Comparison of ENCODE assay signal across 21 cellular contexts in genomic region chr2:160630801-160631590, GRCh38.
A peak's percentile ranks its signal among the peaks of the same experiment; 100 is the strongest.
DNase-seq lines count a peak whose midpoint lies in the region; ATAC-seq and TF ChIP-seq lines count a peak whose summit lies in the region.
"Had no signal": no experiment of that assay in that cellular context is flagged by ENCODE, and none has a peak within 500 bp of the region (broad histone marks: within the 10 kb centered on the region; RNA-seq: fewer than 3 reads in every experiment).

No MANE protein-coding gene starts in this region.

- intact Hi-C loops in tibial artery (cut with DNase I; ENCODE audit: low total_unique reads): no loop called here
- intact Hi-C loops in breast epithelium (cut with DNase I; ENCODE audit: low total_unique reads): no loop called here

- TF ChIP-seq POLR2A in breast epithelium (IDR thresholded peaks at IDR 0.05): no peak

- TF ChIP-seq CTCF in GM23338 (conservative IDR thresholded peaks at IDR 0.05; ENCODE audit: low read depth in 2 of 2) (no peak), coronary artery (IDR thresholded peaks at IDR 0.05) (no peak), tibial artery (IDR thresholded peaks at IDR 0.05) (no peak), breast epithelium (IDR thresholded peaks at IDR 0.05) (no peak)

- H4K20me1 ChIP-seq in GM23338 (replicated peaks; ENCODE audit: insufficient read depth): no peaks in the 10 kb centered on the region

- H3K4me2 ChIP-seq in GM23338: no peak overlapping the region

- H3K9me3 ChIP-seq in tibial artery (no peaks in the 10 kb centered on the region), breast epithelium (no peaks in the 10 kb centered on the region)
- H3K9me3 ChIP-seq: right lobe of liver had no signal

- no peaks in the 10 kb centered on the region for H3K79me2 ChIP-seq in GM23338 (replicated peaks; ENCODE audit: insufficient read depth)

- H3K36me3 ChIP-seq in GM23338 (ENCODE audit: insufficient read depth) (no peaks in the 10 kb centered on the region), tibial artery (no peaks in the 10 kb centered on the region), breast epithelium (no peaks in the 10 kb centered on the region)
- H3K36me3 ChIP-seq: right lobe of liver had no signal

- H3K9me3 Mint-ChIP-seq in GM23338: no peaks in the 10 kb centered on the region; the same call in 2 of the 3 replicates
- H3K9me3 Mint-ChIP-seq: activated T-cell treated with anti-CD3 and anti-CD28 coated beads, Interleukin-2, amount 50 U/mL, for 4 hours; natural killer cell had no signal

- no peak overlapping the region for H3K27ac ChIP-seq in GM23338 (ENCODE audit: low read depth)
- no peak overlapping the region for H3K27ac ChIP-seq in coronary artery
- H3K27ac ChIP-seq in tibial artery: peak overlapping the region; percentile 32 to 37
- H3K27ac ChIP-seq in breast epithelium: no peak overlapping the region
- H3K27ac ChIP-seq: right lobe of liver had no signal

- H3K9me2 ChIP-seq in GM23338 (ENCODE audit: insufficient read depth): peaks cover 4% of the 10 kb centered on the region; the same call in 1 of the 2 replicates

- no peaks in the 10 kb centered on the region for H3F3A ChIP-seq in GM23338 (replicated peaks; ENCODE audit: low read depth)

- no peaks in the 10 kb centered on the region for H3K36me3 Mint-ChIP-seq in GM23338 (ENCODE audit: low read depth)
- H3K36me3 Mint-ChIP-seq: activated naive CD8-positive, alpha-beta T cell treated with anti-CD3 and anti-CD28 coated beads, Interleukin-2, amount 10 ng/mL, durations not matched to agents 7 days and 5 days; CD4-positive, CD25-positive, alpha-beta regulatory T cell; natural killer cell had no signal

- H3K27me3 ChIP-seq in GM23338 (ENCODE audit: insufficient read depth): no peaks in the 10 kb centered on the region
- no peaks in the 10 kb centered on the region for H3K27me3 ChIP-seq in tibial artery
- H3K27me3 ChIP-seq in breast epithelium: no peaks in the 10 kb centered on the region
- H3K27me3 ChIP-seq: right lobe of liver had no signal

- H3K4me1 Mint-ChIP-seq in GM23338: peaks cover 16% of the 10 kb centered on the region; the same call in 2 of the 3 replicates
- H3K4me1 Mint-ChIP-seq: activated naive CD8-positive, alpha-beta T cell treated with anti-CD3 and anti-CD28 coated beads, Interleukin-2, amount 10 ng/mL, durations not matched to agents 7 days and 5 days; CD4-positive, CD25-positive, alpha-beta regulatory T cell; natural killer cell had no signal

- no peak for ATAC-seq in GM23338
- ATAC-seq: activated T-cell treated with anti-CD3 and anti-CD28 coated beads, Interleukin-2, amount 50 U/mL, for 4 hours; GM12878; K562; left lobe of liver; natural killer cell; right lobe of liver had no signal

- H3K27me3 Mint-ChIP-seq in GM23338 (ENCODE audit: insufficient read depth, low read depth, poor library complexity): no peaks in the 10 kb centered on the region
- H3K27me3 Mint-ChIP-seq: activated naive CD8-positive, alpha-beta T cell treated with anti-CD3 and anti-CD28 coated beads, Interleukin-2, amount 10 ng/mL, durations not matched to agents 7 days and 5 days had no signal

- DNase-seq in GM23338 (ENCODE audit: low spot score) (no peak), coronary artery (ENCODE audit: low spot score) (no peak), medulla oblongata (ENCODE audit: extremely low spot score) (peak; percentile 31), tibial artery (no peak), dedifferentiated amniotic fluid mesenchymal stem cell (ENCODE audit: extremely low spot score) (no peak), breast epithelium (ENCODE audit: low spot score in 2 of 2) (no peak), dermis blood vessel endothelial cell (no peak)
- DNase-seq: activated CD4-positive, alpha-beta T cell treated with anti-CD3 and anti-CD28 coated beads, Interleukin-2, amount 50 U/mL, for 1 hour; activated naive CD8-positive, alpha-beta T cell treated with anti-CD3 and anti-CD28 coated beads, Interleukin-2, amount 10 ng/mL, durations not matched to agents 7 days and 5 days; activated T-cell treated with anti-CD3 and anti-CD28 coated beads, Interleukin-2, amount 50 U/mL, for 4 hours; CD4-positive, CD25-positive, alpha-beta regulatory T cell; cerebellar nuclear complex; hippocampal formation; natural killer cell; NCI-H1417; NCI-H446; right lobe of liver; stimulated activated CD4-positive, alpha-beta T cell treated with anti-CD3 and anti-CD28 coated beads, Interleukin-4, amount 100 ng/mL, for 1 hour had no signal

- peak overlapping the region; percentile 98 for H2AFZ ChIP-seq in GM23338

- H3K4me3 ChIP-seq in GM23338 (no peak overlapping the region), coronary artery (peak overlapping the region; percentile 13), tibial artery (no peak overlapping the region), breast epithelium (no peak overlapping the region)
- H3K4me3 ChIP-seq: GM12878, K562, right lobe of liver had no signal

- no peak overlapping the region for H3K27ac Mint-ChIP-seq in GM23338
- H3K27ac Mint-ChIP-seq: activated naive CD8-positive, alpha-beta T cell treated with anti-CD3 and anti-CD28 coated beads, Interleukin-2, amount 10 ng/mL, durations not matched to agents 7 days and 5 days; CD4-positive, CD25-positive, alpha-beta regulatory T cell; natural killer cell had no signal

- H3K4me1 ChIP-seq in GM23338 (ENCODE audit: insufficient read depth): peaks cover 19% of the 10 kb centered on the region
- H3K4me1 ChIP-seq in tibial artery: peaks cover 0 to 27% (median 23%) of the 10 kb centered on the region in 4 donors
- H3K4me1 ChIP-seq in breast epithelium: no peaks in the 10 kb centered on the region
- H3K4me1 ChIP-seq: right lobe of liver had no signal

- H3K4me3 Mint-ChIP-seq in GM23338: no peak overlapping the region
- H3K4me3 Mint-ChIP-seq: activated naive CD8-positive, alpha-beta T cell treated with anti-CD3 and anti-CD28 coated beads, Interleukin-2, amount 10 ng/mL, durations not matched to agents 7 days and 5 days; activated T-cell treated with anti-CD3 and anti-CD28 coated beads, Interleukin-2, amount 50 U/mL, for 4 hours; CD4-positive, CD25-positive, alpha-beta regulatory T cell; natural killer cell had no signal

TF ChIP-seq in GM23338, 12 proteins besides CTCF, POLR2A, EP300 and RAD21 (continues in another document):
- TF ChIP-seq EZH2 (IDR thresholded peaks at IDR 0.05; ENCODE audit: low read depth, unreplicated experiment) (no peak), POLR2AphosphoS5 (IDR thresholded peaks at IDR 0.05; ENCODE audit: low read depth) (no peak), ETS1 (IDR thresholded peaks at IDR 0.05) (no peak)

Comparison
In these comparisons a context has a peak if more than half of its experiments do, and no peak if none do; other contexts are left out.
1. H3K27ac ChIP-seq: peak in tibial artery (2 of 2); none in GM23338 (single experiment), coronary artery (0 of 2) and breast epithelium (0 of 2).